1 cellular context compared by ENCODE assay signal in the genomic region with DNA sequence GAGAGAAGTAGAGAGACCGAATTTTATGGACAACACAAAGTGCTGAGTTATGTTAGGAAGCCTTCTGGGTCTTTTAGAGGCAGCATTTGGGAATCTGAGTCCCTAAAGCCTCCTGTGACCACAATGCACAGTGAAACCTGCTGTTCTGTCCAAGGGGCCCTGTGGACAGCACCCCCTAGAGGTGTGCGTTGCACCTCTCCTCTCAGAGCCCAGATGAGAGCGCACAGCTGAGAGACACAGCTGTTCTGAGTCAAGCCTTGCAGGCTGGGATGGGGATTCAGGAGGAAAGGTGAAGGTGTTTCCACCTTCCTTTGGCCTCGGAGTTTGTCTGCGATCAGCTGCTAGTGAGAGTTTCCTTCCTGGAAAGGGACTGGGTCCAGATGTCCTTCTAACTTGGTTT.
TF ChIP-seq lines count a peak whose summit lies in the region.

No MANE protein-coding gene starts in this region.

TF ChIP-seq in H1, 55 proteins besides CTCF, POLR2A, EP300 and RAD21 (continued from another document):
- TF ChIP-seq TBP (IDR thresholded peaks at IDR 0.05; ENCODE audit: low read depth, low read length) (0 out of 2 replicates have a peak, but pooled peaks have one; percentile 12), SIN3A (conservative IDR thresholded peaks at IDR 0.05 in 1 of 2, IDR thresholded peaks at IDR 0.05 in 1 of 2; ENCODE audit: low read depth in 1 of 2, low read length in 2 of 2) (0 out of 4 replicates have a peak, but pooled peaks of 1 of the 2 experiments have one; percentile 57), SP4 (IDR thresholded peaks at IDR 0.05; ENCODE audit: low read length) (no peak), SUZ12 (IDR thresholded peaks at IDR 0.05; ENCODE audit: low read length) (no peak)
- TF ChIP-seq, protein P1, sequence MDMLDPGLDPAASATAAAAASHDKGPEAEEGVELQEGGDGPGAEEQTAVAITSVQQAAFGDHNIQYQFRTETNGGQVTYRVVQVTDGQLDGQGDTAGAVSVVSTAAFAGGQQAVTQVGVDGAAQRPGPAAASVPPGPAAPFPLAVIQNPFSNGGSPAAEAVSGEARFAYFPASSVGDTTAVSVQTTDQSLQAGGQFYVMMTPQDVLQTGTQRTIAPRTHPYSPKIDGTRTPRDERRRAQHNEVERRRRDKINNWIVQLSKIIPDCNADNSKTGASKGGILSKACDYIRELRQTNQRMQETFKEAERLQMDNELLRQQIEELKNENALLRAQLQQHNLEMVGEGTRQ (IDR thresholded peaks at IDR 0.05; ENCODE audit: low read length) = 0 out of 2 replicates have a peak, but pooled peaks have one; percentile 4
- TF ChIP-seq, protein P2, sequence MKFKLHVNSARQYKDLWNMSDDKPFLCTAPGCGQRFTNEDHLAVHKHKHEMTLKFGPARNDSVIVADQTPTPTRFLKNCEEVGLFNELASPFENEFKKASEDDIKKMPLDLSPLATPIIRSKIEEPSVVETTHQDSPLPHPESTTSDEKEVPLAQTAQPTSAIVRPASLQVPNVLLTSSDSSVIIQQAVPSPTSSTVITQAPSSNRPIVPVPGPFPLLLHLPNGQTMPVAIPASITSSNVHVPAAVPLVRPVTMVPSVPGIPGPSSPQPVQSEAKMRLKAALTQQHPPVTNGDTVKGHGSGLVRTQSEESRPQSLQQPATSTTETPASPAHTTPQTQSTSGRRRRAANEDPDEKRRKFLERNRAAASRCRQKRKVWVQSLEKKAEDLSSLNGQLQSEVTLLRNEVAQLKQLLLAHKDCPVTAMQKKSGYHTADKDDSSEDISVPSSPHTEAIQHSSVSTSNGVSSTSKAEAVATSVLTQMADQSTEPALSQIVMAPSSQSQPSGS (IDR thresholded peaks at IDR 0.05; ENCODE audit: low read length) = no peak
